Comparison of ENCODE assay signal across 8 cellular contexts in the genomic region with DNA sequence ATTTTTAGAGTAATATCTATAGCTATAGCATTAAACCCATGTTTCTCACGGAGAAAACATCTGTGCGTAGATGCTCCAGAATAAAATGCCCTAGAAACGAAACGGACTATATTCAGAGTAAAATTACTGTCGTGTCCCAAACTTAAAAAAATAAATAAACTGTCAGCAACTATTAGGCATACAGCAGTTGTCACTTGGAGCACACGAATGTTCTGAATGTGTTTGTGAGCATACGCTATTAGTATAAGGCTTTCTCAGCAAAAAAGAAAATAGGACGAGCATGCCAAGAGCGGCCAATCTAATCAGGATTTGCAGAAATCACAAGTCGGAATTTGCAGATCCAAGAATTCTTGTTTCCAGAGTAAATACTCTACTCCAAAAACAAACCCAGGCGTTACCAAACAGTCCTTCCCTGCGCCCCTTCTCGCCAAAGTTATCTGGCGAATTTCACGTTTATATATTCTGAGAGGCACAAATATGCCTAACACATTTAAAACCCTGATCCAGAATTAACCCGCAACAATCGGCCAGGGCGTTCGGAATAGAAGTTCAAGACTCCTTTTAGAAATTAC. TPM values are rescaled to one million over a fixed set of nuclear protein-coding genes. Genes with fewer than 3 reads are reported as not detected.
A peak's percentile ranks its signal among the peaks of the same experiment; 100 is the strongest.
DNase-seq lines count a peak whose midpoint lies in the region; ATAC-seq and TF ChIP-seq lines count a peak whose summit lies in the region.

No MANE protein-coding gene starts in this region.

- H3K4me1 ChIP-seq in GM23248 (ENCODE audit: insufficient read depth) (peaks cover 35% of the 10 kb centered on the region), trophoblast cell (ENCODE audit: control insufficient read depth in 1 of 2, insufficient read depth in 2 of 2, low read length in 2 of 2) (peaks cover 6 to 7% of the 10 kb centered on the region in 2 experiments)

- H3K79me1 ChIP-seq in trophoblast cell (ENCODE audit: low read length) = peaks cover 9% of the 10 kb centered on the region

- H2AK5ac ChIP-seq in trophoblast cell (ENCODE audit: low read length) = peak overlapping the region; percentile 23

- H3K36me3 ChIP-seq in GM23248 (ENCODE audit: low read depth) = 0 out of 2 replicates have a peak, but pooled peaks cover 4% of the 10 kb centered on the region
- H3K36me3 ChIP-seq in SK-N-MC (ENCODE audit: insufficient read depth, low read length) = no peaks in the 10 kb centered on the region
- H3K36me3 ChIP-seq in trophoblast cell (ENCODE audit: control insufficient read depth in 1 of 2, insufficient read depth in 2 of 2, low read length in 2 of 2) = peaks cover 13 to 17% of the 10 kb centered on the region in 2 experiments

- H3K9ac ChIP-seq in GM23248 = peak overlapping the region; percentile 85
- H3K9ac ChIP-seq in SK-N-MC (ENCODE audit: insufficient read length) = no peak overlapping the region
- H3K9ac ChIP-seq in trophoblast cell (ENCODE audit: low read length) = peak overlapping the region; percentile 85

- H3K79me2 ChIP-seq in GM23248 (ENCODE audit: insufficient read depth) (peaks cover 52% of the 10 kb centered on the region), trophoblast cell (ENCODE audit: control insufficient read depth, insufficient read depth, low read length, poor library complexity) (peaks cover 5% of the 10 kb centered on the region)

- WGBS in GM23248 (ENCODE audit: low coverage in 1 of 2, low lambda C conversion rate in 2 of 2, missing lambda C conversion rate in 2 of 2), 2 experiments = 1% methylated on average over 19 of the region's 19 CpGs
- no CpG with 5 or more reads among the region's 19 CpGs for WGBS in trophoblast cell (ENCODE audit: extremely low coverage, insufficient coverage, insufficient read length)

- H4K20me1 ChIP-seq in GM23248 (ENCODE audit: insufficient read depth) = no peaks in the 10 kb centered on the region

- no peak for TF ChIP-seq POLR2A in GM18505 (IDR thresholded peaks at IDR 0.05; ENCODE audit: borderline replicate concordance, extremely low read depth, insufficient read depth, insufficient read length)

- no peak overlapping the region for H2BK12ac ChIP-seq in trophoblast cell (ENCODE audit: low read length)

- H3K14ac ChIP-seq in trophoblast cell (ENCODE audit: low read length) = peak overlapping the region; percentile 97

- no peaks in the 10 kb centered on the region for H3K27me3 ChIP-seq in GM23248 (replicated peaks; ENCODE audit: insufficient read depth)
- no peaks in the 10 kb centered on the region for H3K27me3 ChIP-seq in trophoblast cell (ENCODE audit: insufficient read depth, low read length)

- H2AFZ ChIP-seq in GM23248 (peak overlapping the region; percentile 84), trophoblast cell (ENCODE audit: insufficient read depth, low read length, poor library complexity) (no peak overlapping the region)

- in situ Hi-C loops in GM23248 (cut with MboI) = loop anchor here (25.0 kb wide), 1 partner anchor 542 kb away; a partner anchor contains a TSS

- peak overlapping the region; percentile 72 for H3K4ac ChIP-seq in trophoblast cell (ENCODE audit: low read depth, low read length)

- no peaks in the 10 kb centered on the region for H3K9me3 ChIP-seq in GM23248 (ENCODE audit: low read depth)
- H3K9me3 ChIP-seq in SK-N-MC (ENCODE audit: low read depth, low read length) = no peaks in the 10 kb centered on the region
- no peaks in the 10 kb centered on the region for H3K9me3 ChIP-seq in trophoblast cell (ENCODE audit: insufficient read depth, low read depth, low read length)

- peak overlapping the region; percentile 99 for H3K18ac ChIP-seq in trophoblast cell (ENCODE audit: low read length)

- DNase-seq in GM23248 = peak; percentile 51
- DNase-seq in SK-N-MC (ENCODE audit: low read depth, low spot score) = no peak
- DNase-seq in fibroblast of mammary gland (ENCODE audit: low read depth) = peak; percentile 19
- no peak for DNase-seq in trophoblast cell

- H3K4me3 ChIP-seq in GM23248 = peak overlapping the region; percentile 99
- peak overlapping the region; percentile 80 for H3K4me3 ChIP-seq in SK-N-MC
- peak overlapping the region; percentile 71 for H3K4me3 ChIP-seq in fibroblast of mammary gland (ENCODE audit: control insufficient read depth, low read depth, low read length)
- peak overlapping the region; percentile 84 for H3K4me3 ChIP-seq in trophoblast cell (ENCODE audit: low read depth, low read length)

- H3K4me2 ChIP-seq in GM23248 (ENCODE audit: unreplicated experiment) (peak overlapping the region; percentile 99), trophoblast cell (ENCODE audit: low read length) (peak overlapping the region; percentile 57)

- H3K9me2 ChIP-seq in GM23248 (ENCODE audit: insufficient read depth) = no peaks in the 10 kb centered on the region

- no peak for TF ChIP-seq CTCF in fibroblast of mammary gland (conservative IDR thresholded peaks at IDR 0.05; ENCODE audit: control insufficient read depth, insufficient read depth, low read depth, low read length)

- no peak overlapping the region for H3K23ac ChIP-seq in trophoblast cell (ENCODE audit: low read length)

- H2BK5ac ChIP-seq in trophoblast cell (ENCODE audit: low read depth, low read length, poor library complexity) = peak overlapping the region; percentile 88

- H4K8ac ChIP-seq in trophoblast cell (ENCODE audit: low read depth, low read length) = peak overlapping the region; percentile 97

- peaks cover 22% of the 10 kb centered on the region for H3F3A ChIP-seq in GM23248 (ENCODE audit: insufficient read depth)

- H2BK120ac ChIP-seq in trophoblast cell (ENCODE audit: insufficient read depth, low read length, poor library complexity) = peak overlapping the region; percentile 96

- H3K27ac ChIP-seq in GM23248 = peak overlapping the region; percentile 65
- no peak overlapping the region for H3K27ac ChIP-seq in SK-N-MC
- peak overlapping the region; percentile 99 for H3K27ac ChIP-seq in trophoblast cell (ENCODE audit: low read depth, low read length)

- peak overlapping the region; percentile 97 for H4K12ac ChIP-seq in trophoblast cell (ENCODE audit: low read depth, low read length)

- ATAC-seq in HG03565 (IDR thresholded peaks at IDR 0.05; ENCODE audit: unreplicated experiment) (no peak), GM18505 (IDR thresholded peaks at IDR 0.05; ENCODE audit: unreplicated experiment) (no peak), HG02642 (IDR thresholded peaks at IDR 0.05; ENCODE audit: poor library complexity, unreplicated experiment) (no peak), GM18861 (IDR thresholded peaks at IDR 0.05; ENCODE audit: unreplicated experiment) (no peak)

- peak overlapping the region; percentile 98 for H4K91ac ChIP-seq in trophoblast cell (ENCODE audit: low read depth, low read length)

RNA-seq across cellular contexts. Expression of a gene that starts 0.8 kb away (rescaled TPM):
- 13.3 and 21.2 TPM in 2 replicates for total RNA-seq in GM23248 (2014; rRNA removed; shearing (Covaris generic))
- polyA plus RNA-seq in GM23248 (2016; fragmentation: Nextera tagmentation; extraction: Ambion mirVana) = 5.7 and 7.8 TPM in 2 replicates
- polyA plus RNA-seq in trophoblast cell (2013) = 119 and 131 TPM in 2 replicates

RNA-seq across cellular contexts. Expression of a gene that starts 8.9 kb away (rescaled TPM):
- total RNA-seq in GM23248 (2014; rRNA removed; shearing (Covaris generic)) = 70.0 and 70.1 TPM in 2 replicates
- 65.6 and 67.9 TPM in 2 replicates for polyA plus RNA-seq in GM23248 (2016; fragmentation: Nextera tagmentation; extraction: Ambion mirVana)
- polyA plus RNA-seq in trophoblast cell (2013) = 92.2 and 93.7 TPM in 2 replicates

Comparison
In these comparisons a context has a peak if more than half of its experiments do, and no peak if none do; other contexts are left out.
1. DNase-seq: peak in GM23248 (single experiment) and fibroblast of mammary gland (single experiment); none in SK-N-MC (single experiment) and trophoblast cell (0 of 2).
2. Peak in every context shown above with its lines, with median percentiles within 50 percentile points of each other: H3K4me3 ChIP-seq.